ENCODE assay signal across 12 cellular contexts in the genomic region with DNA sequence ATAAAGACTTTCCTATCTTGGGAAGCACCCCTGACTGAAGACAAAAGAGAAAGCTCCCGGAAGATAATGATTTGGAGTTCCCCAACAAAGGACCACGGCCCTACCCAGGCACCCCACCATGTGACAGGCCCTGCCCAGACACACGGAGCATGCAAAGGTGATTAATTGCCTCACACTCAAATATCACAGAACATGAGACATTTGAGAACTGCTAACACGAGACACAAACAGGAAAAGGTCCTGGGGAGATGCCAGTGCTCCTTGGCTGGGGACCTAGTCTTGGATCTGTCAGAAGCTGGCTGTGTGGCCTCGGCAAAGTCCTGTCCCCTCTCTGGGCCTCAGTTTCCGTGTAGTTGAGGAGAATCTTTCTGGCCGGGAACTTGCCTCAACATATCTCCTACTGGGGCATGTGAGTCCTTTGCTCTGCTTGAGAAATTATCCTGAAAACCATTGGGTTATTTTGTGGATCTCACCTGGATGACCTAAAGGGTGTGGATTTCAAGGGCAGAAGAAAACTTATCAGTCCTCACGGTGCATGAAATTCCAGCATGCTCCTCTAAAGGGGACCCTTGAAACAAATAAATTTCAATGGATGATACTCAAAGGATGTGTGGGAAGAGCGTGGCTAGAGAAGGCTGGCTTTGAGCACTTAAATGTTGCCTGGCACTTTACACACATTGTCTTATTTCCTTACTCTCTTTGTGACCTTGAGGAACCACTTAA.
DNase-seq lines count a peak whose midpoint lies in the region; ATAC-seq and TF ChIP-seq lines count a peak whose summit lies in the region.
"Had no signal": no experiment of that assay in that cellular context is flagged by ENCODE, and none has a peak within 500 bp of the region (broad histone marks: within the 10 kb centered on the region; RNA-seq: fewer than 3 reads in every experiment).

No MANE protein-coding gene starts in this region.

- no peak for ATAC-seq in GM23338
- ATAC-seq in T-helper 17 cell: no peak
- ATAC-seq in GM19455 (IDR thresholded peaks at IDR 0.05; ENCODE audit: unreplicated experiment): no peak
- no peak for ATAC-seq in HG03565 (IDR thresholded peaks at IDR 0.05; ENCODE audit: unreplicated experiment)

- H3K9me2 ChIP-seq in GM23338 (ENCODE audit: insufficient read depth): no peaks in the 10 kb centered on the region

- H3K9me3 ChIP-seq in T-helper 17 cell (ENCODE audit: control insufficient read depth, low read length, poor library complexity, severe bottlenecking): no peaks in the 10 kb centered on the region
- H3K9me3 ChIP-seq: BLaER1 treated with 17β-estradiol and CSF1 and Interleukin-3, amounts not matched to agents 10 nM and 100 nM had no signal

- H3K9me3 Mint-ChIP-seq in GM23338: peaks cover 2% of the 10 kb centered on the region; the same call in 1 of the 3 replicates

- H3K4me3 Mint-ChIP-seq in GM23338: no peak overlapping the region
- H3K4me3 Mint-ChIP-seq in T-helper 17 cell: no peak overlapping the region

- H3K36me3 ChIP-seq in GM23338 (ENCODE audit: insufficient read depth): no peaks in the 10 kb centered on the region
- H3K36me3 ChIP-seq: BLaER1 treated with 17β-estradiol and CSF1 and Interleukin-3, amounts not matched to agents 10 nM and 100 nM had no signal

- DNase-seq in GM23338 (ENCODE audit: low spot score) (no peak), T-helper 17 cell (no peak), fibroblast of the aortic adventitia (ENCODE audit: low read depth) (peak; percentile 47), posterior vena cava (ENCODE audit: low spot score) (peak; percentile 84), retina (no peak), HT-29 (ENCODE audit: low spot score) (no peak)
- DNase-seq: amygdala, NCI-H1930 had no signal

- peak overlapping the region; percentile 63 for H2AFZ ChIP-seq in GM23338

- H3K27me3 ChIP-seq in GM23338 (ENCODE audit: insufficient read depth): no peaks in the 10 kb centered on the region
- H3K27me3 ChIP-seq: BLaER1 treated with 17β-estradiol and CSF1 and Interleukin-3, amounts not matched to agents 10 nM and 100 nM had no signal

- H3K4me3 ChIP-seq in GM23338: no peak overlapping the region
- H3K4me3 ChIP-seq in fibroblast of the aortic adventitia (ENCODE audit: low read depth, low read length): no peak overlapping the region
- H3K4me3 ChIP-seq: BLaER1 treated with 17β-estradiol and CSF1 and Interleukin-3, amounts not matched to agents 10 nM and 100 nM had no signal

- H3K4me2 ChIP-seq in GM23338: no peak overlapping the region

- H3K36me3 Mint-ChIP-seq in GM23338 (ENCODE audit: low read depth): no peaks in the 10 kb centered on the region
- H3K36me3 Mint-ChIP-seq in T-helper 17 cell (ENCODE audit: low read depth): peaks cover 6% of the 10 kb centered on the region

- H3K27ac Mint-ChIP-seq in GM23338 (no peak overlapping the region), T-helper 17 cell (peak overlapping the region; percentile 16)
- H3K27ac Mint-ChIP-seq: IgD-negative memory B cell had no signal

- no peak for TF ChIP-seq CTCF in GM23338 (conservative IDR thresholded peaks at IDR 0.05; ENCODE audit: low read depth in 2 of 2)
- TF ChIP-seq CTCF in fibroblast of the aortic adventitia (IDR thresholded peaks at IDR 0.05; ENCODE audit: insufficient read depth, low read length): no peak

- no peak overlapping the region for H3K27ac ChIP-seq in GM23338 (ENCODE audit: low read depth)

- H3K4me1 Mint-ChIP-seq in GM23338 (peaks cover 19% of the 10 kb centered on the region), T-helper 17 cell (peaks cover 3% of the 10 kb centered on the region)
- H3K4me1 Mint-ChIP-seq: IgD-negative memory B cell had no signal

- no peaks in the 10 kb centered on the region for H4K20me1 ChIP-seq in GM23338 (replicated peaks; ENCODE audit: insufficient read depth)
- H4K20me1 ChIP-seq: BLaER1 treated with 17β-estradiol and CSF1 and Interleukin-3, amounts not matched to agents 10 nM and 100 nM had no signal

- no peaks in the 10 kb centered on the region for H3K79me2 ChIP-seq in GM23338 (replicated peaks; ENCODE audit: insufficient read depth)

- no peaks in the 10 kb centered on the region for H3F3A ChIP-seq in GM23338 (replicated peaks; ENCODE audit: low read depth)

- intact Hi-C loops in posterior vena cava (cut with DNase I): loop anchor here in 1 of 2 donors (5.0 kb wide), 1 partner anchor 1066 kb away; no protein-coding TSS in a partner anchor

- H3K4me1 ChIP-seq in GM23338 (ENCODE audit: insufficient read depth): no peaks in the 10 kb centered on the region; the same call in 1 of the 2 replicates

- H3K27me3 Mint-ChIP-seq in GM23338 (ENCODE audit: insufficient read depth, low read depth, poor library complexity): peaks cover 6% of the 10 kb centered on the region
- H3K27me3 Mint-ChIP-seq in T-helper 17 cell: peaks cover 36% of the 10 kb centered on the region

TF ChIP-seq in GM23338, 12 proteins besides CTCF, POLR2A, EP300 and RAD21:
- TF ChIP-seq EZH2phosphoT487 (IDR thresholded peaks at IDR 0.05; ENCODE audit: unreplicated experiment): no peak
- no peak for TF ChIP-seq NANOG (IDR thresholded peaks at IDR 0.05; ENCODE audit: borderline replicate concordance)
- TF ChIP-seq ZNF114 (CRISPR knock-in tag; IDR thresholded peaks at IDR 0.05): no peak
- no peak for TF ChIP-seq ZNF331 (CRISPR knock-in tag; IDR thresholded peaks at IDR 0.05; ENCODE audit: low read depth)
- no peak for TF ChIP-seq EZH2 (IDR thresholded peaks at IDR 0.05; ENCODE audit: low read depth, unreplicated experiment)
- no peak for TF ChIP-seq JUNB (IDR thresholded peaks at IDR 0.05; ENCODE audit: unreplicated experiment)
- no peak for TF ChIP-seq ETS1 (IDR thresholded peaks at IDR 0.05)
- no peak for TF ChIP-seq POLR2AphosphoS5 (IDR thresholded peaks at IDR 0.05; ENCODE audit: low read depth)
- TF ChIP-seq STAT1 (IDR thresholded peaks at IDR 0.05; ENCODE audit: unreplicated experiment): no peak

Comparison
In these comparisons a context has a peak if more than half of its experiments do, and no peak if none do; other contexts are left out.
1. DNase-seq: peak in fibroblast of the aortic adventitia (single experiment) and posterior vena cava (single experiment); none in GM23338 (single experiment), T-helper 17 cell (0 of 3), retina (single experiment) and HT-29 (single experiment).